In genomic region chr1:175208773-175209492, GRCh38 we compare ENCODE assay signal across 8 cellular contexts. TPM values are rescaled to one million over a fixed set of nuclear protein-coding genes. Genes with fewer than 3 reads are reported as not detected.
DNase-seq lines count a peak whose midpoint lies in the region; ATAC-seq lines count a peak whose summit lies in the region.

No MANE protein-coding gene starts in this region.

- ATAC-seq in HG03039 (IDR thresholded peaks at IDR 0.05; ENCODE audit: unreplicated experiment) = peak; percentile 62

- intact Hi-C loops in posterior cingulate gyrus (cut with DNase I) = no loop called here

- DNase-seq in activated naive CD4-positive, alpha-beta T cell treated with Interleukin-2 at 50 U/mL for 16 hours = peak; percentile 44
- no peak for DNase-seq in activated naive CD4-positive, alpha-beta T cell treated with anti-CD3 and anti-CD28 coated beads, Interleukin-2, amount 50 U/mL, for 16 hours
- peak; percentile 8 for DNase-seq in RPMI7951 (ENCODE audit: low read depth)
- DNase-seq in central memory CD4-positive, alpha-beta T cell = peak; percentile 81
- no peak for DNase-seq in NCI-H2227 (lab: John Stamatoyannopoulos, UW; ENCODE audit: unreplicated experiment)
- DNase-seq in NCI-H446 treated with DMSO at 0.1 percent for 48 hours (lab: John Stamatoyannopoulos, UW) = no peak
- DNase-seq in posterior cingulate gyrus = no peak

RNA-seq across cellular contexts. Expression of gene KIAA0040, which starts 16.4 kb away (rescaled TPM):
- 0.59 and 1.2 TPM in 2 replicates for total RNA-seq in RPMI7951 (2014; rRNA removed; shearing (Covaris generic))

Comparison
In these comparisons a context has a peak if more than half of its experiments do, and no peak if none do; other contexts are left out.
1. DNase-seq: peak in activated naive CD4-positive, alpha-beta T cell treated with Interleukin-2 at 50 U/mL for 16 hours (single experiment), RPMI7951 (single experiment) and central memory CD4-positive, alpha-beta T cell (single experiment); none in activated naive CD4-positive, alpha-beta T cell treated with anti-CD3 and anti-CD28 coated beads, Interleukin-2, amount 50 U/mL, for 16 hours (single experiment), NCI-H2227 (single experiment), NCI-H446 treated with DMSO at 0.1 percent for 48 hours (single experiment) and posterior cingulate gyrus (0 of 10).